ENCODE assay signal across 1 cellular context in the genomic region with DNA sequence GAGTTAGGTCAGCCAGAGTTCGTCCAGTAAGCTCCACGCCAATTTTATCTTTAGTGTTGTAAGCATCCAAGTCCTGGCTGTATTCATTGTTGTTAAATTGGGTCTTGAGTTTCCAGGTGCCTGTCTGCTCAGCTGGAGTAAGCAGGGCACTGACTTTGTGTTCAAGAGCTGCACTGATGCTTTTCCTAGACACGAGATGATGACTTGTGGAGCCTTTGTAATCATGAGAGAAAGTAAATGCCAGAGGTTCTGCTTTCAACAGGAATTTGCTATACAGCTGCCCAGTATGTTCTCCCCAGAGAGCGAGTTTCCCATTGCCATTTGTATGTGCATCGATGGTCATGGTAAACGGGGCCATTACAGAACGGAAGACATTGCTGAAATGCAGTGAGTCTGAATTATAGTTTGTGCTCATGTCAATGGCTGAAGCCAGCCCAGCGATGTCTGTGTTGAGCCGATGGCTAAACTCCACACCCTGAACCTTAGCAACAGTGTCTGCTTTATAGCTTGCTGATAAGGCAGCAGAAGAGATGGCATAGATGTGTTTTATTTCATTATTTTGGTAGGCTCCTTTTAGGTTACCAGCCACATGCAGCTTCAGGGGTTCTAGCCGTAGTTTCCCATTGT.
TF ChIP-seq lines count a peak whose summit lies in the region.

No MANE protein-coding gene starts in this region.

TF ChIP-seq in HepG2, 621 proteins besides CTCF, POLR2A, EP300 and RAD21 (continued from another document):
- TF ChIP-seq MBNL3 (CRISPR knock-in tag; conservative IDR thresholded peaks at IDR 0.05) (peak; percentile 68; the same call in 1 of the 2 replicates), ZNF546 (CRISPR knock-in tag; conservative IDR thresholded peaks at IDR 0.05) (0 out of 2 replicates have a peak, but pooled peaks have one; percentile 25), ZNF7 (CRISPR knock-in tag; IDR thresholded peaks at IDR 0.05) (peak; percentile 54; the same call in 1 of the 2 replicates), PRPF4 (IDR thresholded peaks at IDR 0.05; ENCODE audit: low read depth, low read length, poor library complexity, severe bottlenecking) (peak; percentile 15), HNRNPH1 (optimal IDR thresholded peaks at IDR 0.05; ENCODE audit: low read depth, low read length) (no peak), GFI1 (CRISPR knock-in tag; IDR thresholded peaks at IDR 0.05; ENCODE audit: borderline replicate concordance) (0 out of 2 replicates have a peak, but pooled peaks have one; percentile 26), RBM22 (optimal IDR thresholded peaks at IDR 0.05; ENCODE audit: low read length) (peak; percentile 99), DR1 (CRISPR knock-in tag; IDR thresholded peaks at IDR 0.05) (0 out of 2 replicates have a peak, but pooled peaks have one; percentile 46), ZNF616 (CRISPR knock-in tag; IDR thresholded peaks at IDR 0.05; ENCODE audit: low read depth) (0 out of 2 replicates have a peak, but pooled peaks have one; percentile 65), ZNF136 (CRISPR knock-in tag; IDR thresholded peaks at IDR 0.05; ENCODE audit: low read depth) (0 out of 2 replicates have a peak, but pooled peaks have one; percentile 43), KDM1A (CRISPR knock-in tag; IDR thresholded peaks at IDR 0.05) (no peak)
